16 cellular contexts compared by ENCODE assay signal in genomic region chr1:214587165-214587564, GRCh38.
DNase-seq lines count a peak whose midpoint lies in the region; ATAC-seq and TF ChIP-seq lines count a peak whose summit lies in the region.
"Had no signal": no experiment of that assay in that cellular context is flagged by ENCODE, and none has a peak within 500 bp of the region (broad histone marks: within the 10 kb centered on the region; RNA-seq: fewer than 3 reads in every experiment).

No MANE protein-coding gene starts in this region.

- no peak for TF ChIP-seq CTCF in HEK293 (tag by site-specific recombination; IDR thresholded peaks at IDR 0.05)

- no peaks in the 10 kb centered on the region for H3K36me3 ChIP-seq in HEK293 (ENCODE audit: control insufficient read depth in 2 of 2, insufficient read depth in 1 of 2, low read length in 2 of 2)
- H3K36me3 ChIP-seq: BE2C had no signal

- H3K4me3 ChIP-seq in HEK293 (ENCODE audit: low read depth, low read length), result no peak overlapping the region

- no peaks in the 10 kb centered on the region for H3K9me3 ChIP-seq in HEK293 (ENCODE audit: control insufficient read depth, insufficient read depth, low read depth, low read length)
- H3K9me3 ChIP-seq: BE2C had no signal

- H3K27ac ChIP-seq in HEK293 (ENCODE audit: extremely low read depth, low read depth, low read length), result no peak overlapping the region
- H3K27ac ChIP-seq: C4-2B had no signal

- POLR2A ChIA-PET in HEK293 (lab: Yijun Ruan, JAX), result no interaction called here

- H3K4me1 ChIP-seq in HEK293 (ENCODE audit: control insufficient read depth, insufficient read depth, low read length), result no peaks in the 10 kb centered on the region
- H3K4me1 ChIP-seq: BE2C had no signal

- peak; percentile 51 for DNase-seq in NCI-H82 (lab: John Stamatoyannopoulos, UW)
- no peak for DNase-seq in NCI-H82 treated with DMSO at 0.1 percent for 48 hours (lab: John Stamatoyannopoulos, UW; ENCODE audit: unreplicated experiment)
- peak; percentile 66 for DNase-seq in NCI-H2227 (lab: John Stamatoyannopoulos, UW; ENCODE audit: unreplicated experiment)
- peak; percentile 18 for DNase-seq in left kidney (ENCODE audit: low read depth, low spot score)
- DNase-seq in stimulated activated CD4-positive, alpha-beta T cell treated with anti-CD3 and anti-CD28 coated beads, Interleukin-12 subunit alpha, Interleukin-12 subunit beta, amount 100 ng/mL, for 4 hours, result no peak
- DNase-seq: BE2C; CD8-positive, alpha-beta T cell; COR-L47; DMS153; DMS79 treated with DMSO at 0.1 percent for 48 hours; EL; GOT3; H9 had no signal

- CTCF ChIA-PET in HEK293 (lab: Yijun Ruan, JAX), result interaction anchor here (0.6 to 19.1 kb wide), 5 partner anchors 198 to 972 kb away, joined by 3 to 404 read pairs (median 4); no protein-coding TSS in a partner anchor

- ATAC-seq in GM19324 (IDR thresholded peaks at IDR 0.05; ENCODE audit: low FRiP score, unreplicated experiment), result no peak
- ATAC-seq: CD8-positive, alpha-beta T cell had no signal

TF ChIP-seq in HEK293, 187 proteins besides CTCF, POLR2A, EP300 and RAD21:
- TF ChIP-seq ZNF138 (tag by site-specific recombination; IDR thresholded peaks at IDR 0.05; ENCODE audit: borderline replicate concordance) (no peak), SP7 (tag by site-specific recombination; IDR thresholded peaks at IDR 0.05) (no peak), ZNF184 (tag by site-specific recombination; IDR thresholded peaks at IDR 0.05) (0 out of 2 replicates have a peak, but pooled peaks have one; percentile 40), ZNF777 (tag by site-specific recombination; IDR thresholded peaks at IDR 0.05; ENCODE audit: borderline replicate concordance) (no peak), ZNF155 (tag by site-specific recombination; IDR thresholded peaks at IDR 0.05) (no peak), IKZF3 (tag by site-specific recombination; IDR thresholded peaks at IDR 0.05) (0 out of 2 replicates have a peak, but pooled peaks have one; percentile 23), RBAK (tag by site-specific recombination; IDR thresholded peaks at IDR 0.05) (no peak), MEIS1 (CRISPR knock-in tag; IDR thresholded peaks at IDR 0.05; ENCODE audit: borderline replicate concordance) (no peak), ZNF10 (tag by site-specific recombination; IDR thresholded peaks at IDR 0.05) (no peak), ZNF449 (tag by site-specific recombination; IDR thresholded peaks at IDR 0.05) (no peak), GFI1B (tag by site-specific recombination; IDR thresholded peaks at IDR 0.05) (no peak), ZNF610 (tag by site-specific recombination; IDR thresholded peaks at IDR 0.05; ENCODE audit: borderline replicate concordance) (no peak), ZNF660 (tag by site-specific recombination; IDR thresholded peaks at IDR 0.05) (peak; percentile 63; the same call in 1 of the 2 replicates), ZBTB44 (tag by site-specific recombination; IDR thresholded peaks at IDR 0.05) (0 out of 2 replicates have a peak, but pooled peaks have one; percentile 21)
- TF ChIP-seq, protein P1, sequence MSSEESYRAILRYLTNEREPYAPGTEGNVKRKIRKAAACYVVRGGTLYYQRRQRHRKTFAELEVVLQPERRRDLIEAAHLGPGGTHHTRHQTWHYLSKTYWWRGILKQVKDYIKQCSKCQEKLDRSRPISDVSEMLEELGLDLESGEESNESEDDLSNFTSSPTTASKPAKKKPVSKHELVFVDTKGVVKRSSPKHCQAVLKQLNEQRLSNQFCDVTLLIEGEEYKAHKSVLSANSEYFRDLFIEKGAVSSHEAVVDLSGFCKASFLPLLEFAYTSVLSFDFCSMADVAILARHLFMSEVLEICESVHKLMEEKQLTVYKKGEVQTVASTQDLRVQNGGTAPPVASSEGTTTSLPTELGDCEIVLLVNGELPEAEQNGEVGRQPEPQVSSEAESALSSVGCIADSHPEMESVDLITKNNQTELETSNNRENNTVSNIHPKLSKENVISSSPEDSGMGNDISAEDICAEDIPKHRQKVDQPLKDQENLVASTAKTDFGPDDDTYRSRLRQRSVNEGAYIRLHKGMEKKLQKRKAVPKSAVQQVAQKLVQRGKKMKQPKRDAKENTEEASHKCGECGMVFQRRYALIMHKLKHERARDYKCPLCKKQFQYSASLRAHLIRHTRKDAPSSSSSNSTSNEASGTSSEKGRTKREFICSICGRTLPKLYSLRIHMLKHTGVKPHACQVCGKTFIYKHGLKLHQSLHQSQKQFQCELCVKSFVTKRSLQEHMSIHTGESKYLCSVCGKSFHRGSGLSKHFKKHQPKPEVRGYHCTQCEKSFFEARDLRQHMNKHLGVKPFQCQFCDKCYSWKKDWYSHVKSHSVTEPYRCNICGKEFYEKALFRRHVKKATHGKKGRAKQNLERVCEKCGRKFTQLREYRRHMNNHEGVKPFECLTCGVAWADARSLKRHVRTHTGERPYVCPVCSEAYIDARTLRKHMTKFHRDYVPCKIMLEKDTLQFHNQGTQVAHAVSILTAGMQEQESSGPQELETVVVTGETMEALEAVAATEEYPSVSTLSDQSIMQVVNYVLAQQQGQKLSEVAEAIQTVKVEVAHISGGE (tag by site-specific recombination; conservative IDR thresholded peaks at IDR 0.05; ENCODE audit: low read depth), result no peak
- TF ChIP-seq, protein P2, sequence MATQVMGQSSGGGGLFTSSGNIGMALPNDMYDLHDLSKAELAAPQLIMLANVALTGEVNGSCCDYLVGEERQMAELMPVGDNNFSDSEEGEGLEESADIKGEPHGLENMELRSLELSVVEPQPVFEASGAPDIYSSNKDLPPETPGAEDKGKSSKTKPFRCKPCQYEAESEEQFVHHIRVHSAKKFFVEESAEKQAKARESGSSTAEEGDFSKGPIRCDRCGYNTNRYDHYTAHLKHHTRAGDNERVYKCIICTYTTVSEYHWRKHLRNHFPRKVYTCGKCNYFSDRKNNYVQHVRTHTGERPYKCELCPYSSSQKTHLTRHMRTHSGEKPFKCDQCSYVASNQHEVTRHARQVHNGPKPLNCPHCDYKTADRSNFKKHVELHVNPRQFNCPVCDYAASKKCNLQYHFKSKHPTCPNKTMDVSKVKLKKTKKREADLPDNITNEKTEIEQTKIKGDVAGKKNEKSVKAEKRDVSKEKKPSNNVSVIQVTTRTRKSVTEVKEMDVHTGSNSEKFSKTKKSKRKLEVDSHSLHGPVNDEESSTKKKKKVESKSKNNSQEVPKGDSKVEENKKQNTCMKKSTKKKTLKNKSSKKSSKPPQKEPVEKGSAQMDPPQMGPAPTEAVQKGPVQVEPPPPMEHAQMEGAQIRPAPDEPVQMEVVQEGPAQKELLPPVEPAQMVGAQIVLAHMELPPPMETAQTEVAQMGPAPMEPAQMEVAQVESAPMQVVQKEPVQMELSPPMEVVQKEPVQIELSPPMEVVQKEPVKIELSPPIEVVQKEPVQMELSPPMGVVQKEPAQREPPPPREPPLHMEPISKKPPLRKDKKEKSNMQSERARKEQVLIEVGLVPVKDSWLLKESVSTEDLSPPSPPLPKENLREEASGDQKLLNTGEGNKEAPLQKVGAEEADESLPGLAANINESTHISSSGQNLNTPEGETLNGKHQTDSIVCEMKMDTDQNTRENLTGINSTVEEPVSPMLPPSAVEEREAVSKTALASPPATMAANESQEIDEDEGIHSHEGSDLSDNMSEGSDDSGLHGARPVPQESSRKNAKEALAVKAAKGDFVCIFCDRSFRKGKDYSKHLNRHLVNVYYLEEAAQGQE (tag by site-specific recombination; IDR thresholded peaks at IDR 0.05), result no peak

Comparison
In these comparisons a context has a peak if more than half of its experiments do, and no peak if none do; other contexts are left out.
1. DNase-seq: peak in NCI-H82 (single experiment), NCI-H2227 (single experiment) and left kidney (single experiment); none in NCI-H82 treated with DMSO at 0.1 percent for 48 hours (single experiment) and stimulated activated CD4-positive, alpha-beta T cell treated with anti-CD3 and anti-CD28 coated beads, Interleukin-12 subunit alpha, Interleukin-12 subunit beta, amount 100 ng/mL, for 4 hours (single experiment).